In genomic region chr11:112308651-112309050, GRCh38 we compare ENCODE assay signal across 9 cellular contexts. TPM values are rescaled to one million over a fixed set of nuclear protein-coding genes. Genes with fewer than 3 reads are reported as not detected.
"Had no signal": no experiment of that assay in that cellular context is flagged by ENCODE, and none has a peak within 500 bp of the region (broad histone marks: within the 10 kb centered on the region; RNA-seq: fewer than 3 reads in every experiment).

No MANE protein-coding gene starts in this region.

- FAIRE-seq: H1, H54 had no signal

- DNase-seq: H9, HCEC 1CT, Kasumi-1, KG1 had no signal

- ATAC-seq: GM23338 had no signal

- H2AFZ ChIP-seq: GM23338 had no signal

- H3K4me3 ChIP-seq: GM23338 had no signal

- H3K4me2 ChIP-seq: GM23338 had no signal

RNA-seq across cellular contexts. Expression of gene PLET1, which starts 48.0 kb away (rescaled TPM):
- total RNA-seq: GM23338, H1, H9, HT-29 had no signal
- polyA plus RNA-seq: GM23338, H1, IgD-negative memory B cell had no signal
